8 cellular contexts compared by ENCODE assay signal in the genomic region with DNA sequence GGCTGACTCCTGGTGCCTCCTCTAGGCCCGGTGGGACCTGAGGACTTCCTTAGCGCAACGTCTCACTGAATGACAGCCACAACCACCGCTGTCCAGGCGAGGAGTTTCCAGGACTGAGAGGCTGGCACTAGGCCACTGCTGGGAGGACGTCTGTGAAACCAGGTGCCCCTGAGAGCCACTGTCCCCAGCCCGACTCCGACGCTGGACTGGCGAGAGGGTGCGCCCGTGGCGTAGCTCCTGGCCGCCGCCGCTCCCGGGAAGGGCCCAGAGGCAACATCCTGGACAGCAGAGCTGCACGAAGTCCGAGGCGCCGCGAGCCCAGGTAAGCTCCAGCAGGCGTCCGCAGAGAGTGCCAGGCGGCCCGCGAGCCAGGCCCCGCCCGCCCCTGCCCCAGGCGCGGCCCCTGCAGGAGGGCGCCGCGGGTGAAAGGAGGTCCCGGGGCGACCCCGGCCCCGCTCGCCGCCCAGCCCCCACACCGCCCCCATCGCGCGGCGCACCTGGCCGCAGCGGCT. TPM values are rescaled to one million over a fixed set of nuclear protein-coding genes. Genes with fewer than 3 reads are reported as not detected.
DNase-seq lines count a peak whose midpoint lies in the region; ATAC-seq and TF ChIP-seq lines count a peak whose summit lies in the region.

No MANE protein-coding gene starts in this region.

- ATAC-seq in GM19463 (IDR thresholded peaks at IDR 0.05; ENCODE audit: unreplicated experiment): peak; percentile 15

- DNase-seq in CD4-positive, alpha-beta memory T cell: peak in 3 of 5 donors; percentile 21 to 23 (median 22)
- peak; percentile 48 for DNase-seq in HPDE6-E6E7 (ENCODE audit: extremely low spot score)
- peak in 3 of 5 donors; percentile 21 to 50 (median 33) for DNase-seq in T-helper 1 cell
- DNase-seq in choroid plexus epithelial cell (ENCODE audit: low read depth): peak; percentile 29
- DNase-seq in left kidney (ENCODE audit: low read depth, low spot score): peak; percentile 74
- DNase-seq in stimulated activated CD4-positive, alpha-beta T cell treated with anti-CD3 and anti-CD28 coated beads, Interleukin-4, amount 100 ng/mL, for 1 hour: peak; percentile 37
- DNase-seq in SIG-M5 (lab: John Stamatoyannopoulos, UW): no peak

- peaks cover 37 to 61% (median 49%) of the 10 kb centered on the region in 4 donors for H3K4me1 Mint-ChIP-seq in CD4-positive, alpha-beta memory T cell

- no peak for TF ChIP-seq CTCF in choroid plexus epithelial cell (conservative IDR thresholded peaks at IDR 0.05; ENCODE audit: low read depth, low read length)

- H3K36me3 Mint-ChIP-seq in CD4-positive, alpha-beta memory T cell: peaks cover 3 to 14% of the 10 kb centered on the region in 2 donors

- peaks cover 13% of the 10 kb centered on the region for H3K36me3 ChIP-seq in CD4-positive, alpha-beta memory T cell (ENCODE audit: insufficient read depth, low read length)

- intact Hi-C loops in CD4-positive, alpha-beta memory T cell (cut with micrococcal nuclease): loop anchor here (1.0 to 5.0 kb wide), 4 partner anchors 12 to 358 kb away; partner anchors contain the start of genes CDC45, CLTCL1, ESS2 and UFD1

- peaks cover 0 to 2% of the 10 kb centered on the region in 2 donors for H3K27me3 Mint-ChIP-seq in CD4-positive, alpha-beta memory T cell

- H3K27ac ChIP-seq in CD4-positive, alpha-beta memory T cell (ENCODE audit: low read depth, low read length): peak overlapping the region; percentile 69

- H3K4me1 ChIP-seq in CD4-positive, alpha-beta memory T cell (ENCODE audit: insufficient read depth, low read length): peaks cover 55% of the 10 kb centered on the region

- POLR2A ChIA-PET in CD4-positive, alpha-beta memory T cell (lab: Charles Lee; ENCODE audit: partially characterized antibody): interaction anchor here (0.7 to 3.5 kb wide), 13 partner anchors 8 to 358 kb away, joined by 3 to 61 read pairs (median 4); partner anchors contain the start of genes CDC45, CLTCL1, DGCR6 and ESS2

- H3K27me3 ChIP-seq in CD4-positive, alpha-beta memory T cell (ENCODE audit: insufficient read depth, low read length): no peaks in the 10 kb centered on the region

- H3K4me3 ChIP-seq in CD4-positive, alpha-beta memory T cell (ENCODE audit: low read length in 2 of 2): peak overlapping the region; percentile 33 to 85
- peak overlapping the region; percentile 95 for H3K4me3 ChIP-seq in choroid plexus epithelial cell (ENCODE audit: low read depth, low read length)

- CTCF ChIA-PET in CD4-positive, alpha-beta memory T cell (lab: Charles Lee; ENCODE audit: partially characterized antibody): interaction anchor here (0.9 to 2.2 kb wide), 4 partner anchors 11 to 23 kb away, joined by 5 to 13 read pairs (median 8); partner anchors contain the start of gene ESS2

- peaks cover 0 to 2% (median 0%) of the 10 kb centered on the region in 8 donors for H3K9me3 Mint-ChIP-seq in CD4-positive, alpha-beta memory T cell

- peak overlapping the region; percentile 87 to 96 (median 92) for H3K4me3 Mint-ChIP-seq in CD4-positive, alpha-beta memory T cell

- H3K9me3 ChIP-seq in CD4-positive, alpha-beta memory T cell (ENCODE audit: control insufficient read depth in 1 of 2, low read length in 2 of 2): no peaks in the 10 kb centered on the region

- H3K27ac Mint-ChIP-seq in CD4-positive, alpha-beta memory T cell: peak overlapping the region; percentile 79 to 96 (median 93)

RNA-seq across cellular contexts. Expression of gene DGCR2, which starts 0.5 kb away (rescaled TPM):
- 10 to 100 TPM; 61.3 to 66.7 TPM for total RNA-seq in CD4-positive, alpha-beta memory T cell
- polyA plus RNA-seq in CD4-positive, alpha-beta memory T cell: 10 to 100 TPM; 33.1 to 52.0 TPM

RNA-seq across cellular contexts. Expression of gene TSSK2, which starts 9.4 kb away (rescaled TPM):
- total RNA-seq in CD4-positive, alpha-beta memory T cell: not detected
- polyA plus RNA-seq in CD4-positive, alpha-beta memory T cell: not detected

RNA-seq across cellular contexts. Expression of gene ESS2, which starts 22.8 kb away (rescaled TPM):
- total RNA-seq in CD4-positive, alpha-beta memory T cell: 10 to 100 TPM; 16.9 to 17.1 TPM
- 10 to 100 TPM in 1 of 2 donors, 1 to 10 TPM in 1; 5.5 to 14.2 TPM for polyA plus RNA-seq in CD4-positive, alpha-beta memory T cell

RNA-seq across cellular contexts. Expression of gene GSC2, which starts 28.4 kb away (rescaled TPM):
- not detected for total RNA-seq in CD4-positive, alpha-beta memory T cell
- polyA plus RNA-seq in CD4-positive, alpha-beta memory T cell: not detected

RNA-seq across cellular contexts. Expression of gene SLC25A1, which starts 56.8 kb away (rescaled TPM):
- 10 to 100 TPM; 39.0 to 40.7 TPM for total RNA-seq in CD4-positive, alpha-beta memory T cell
- polyA plus RNA-seq in CD4-positive, alpha-beta memory T cell: 10 to 100 TPM; 35.5 to 64.9 TPM
